11 cellular contexts compared by ENCODE assay signal in the genomic region with DNA sequence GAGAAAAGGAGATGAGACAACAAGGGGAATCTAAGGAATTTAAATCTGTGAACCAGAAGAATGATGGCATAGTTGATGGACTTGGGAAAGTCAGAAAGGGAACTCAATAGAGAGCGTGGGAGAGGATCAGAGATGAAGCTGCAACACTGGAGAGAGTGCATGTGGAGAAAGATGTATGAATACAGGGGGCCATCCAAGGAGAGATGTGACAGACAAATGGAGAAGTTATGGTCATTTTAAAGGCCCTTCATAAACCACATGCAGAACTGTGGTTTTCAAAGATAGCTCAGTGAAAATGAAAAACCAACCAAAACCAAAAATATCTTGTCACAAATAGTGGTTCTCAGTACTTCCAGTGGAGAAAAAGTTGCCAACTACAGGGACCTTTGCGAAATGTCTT.
DNase-seq lines count a peak whose midpoint lies in the region; ATAC-seq and TF ChIP-seq lines count a peak whose summit lies in the region.
"Had no signal": no experiment of that assay in that cellular context is flagged by ENCODE, and none has a peak within 500 bp of the region (broad histone marks: within the 10 kb centered on the region; RNA-seq: fewer than 3 reads in every experiment).

No MANE protein-coding gene starts in this region.

- peaks cover 59% of the 10 kb centered on the region for H3K36me3 Mint-ChIP-seq in activated T-helper 17 cell treated with anti-CD3 and anti-CD28 coated beads, Interleukin-2, amount 50 U/mL, for 72 hours (ENCODE audit: low read depth)

- ATAC-seq in GM18858 (IDR thresholded peaks at IDR 0.05; ENCODE audit: unreplicated experiment) (peak; percentile 87), GM21528 (IDR thresholded peaks at IDR 0.05; ENCODE audit: low FRiP score, unreplicated experiment) (peak; percentile 83), HG03280 (IDR thresholded peaks at IDR 0.05; ENCODE audit: unreplicated experiment) (peak; percentile 89), right lobe of liver (no peak)
- peak; percentile 65 for ATAC-seq in activated T-helper 17 cell treated with anti-CD3 and anti-CD28 coated beads, Interleukin-2, amount 50 U/mL, for 72 hours (replicated peaks)
- ATAC-seq: mucosa of descending colon had no signal

- H3K4me1 Mint-ChIP-seq in activated T-helper 17 cell treated with anti-CD3 and anti-CD28 coated beads, Interleukin-2, amount 50 U/mL, for 72 hours = peaks cover 23% of the 10 kb centered on the region

- no peaks in the 10 kb centered on the region for H3K27me3 Mint-ChIP-seq in activated T-helper 17 cell treated with anti-CD3 and anti-CD28 coated beads, Interleukin-2, amount 50 U/mL, for 72 hours

- H3K9me3 ChIP-seq in right lobe of liver = no peaks in the 10 kb centered on the region
- H3K9me3 ChIP-seq: mucosa of descending colon had no signal

- TF ChIP-seq CTCF in right lobe of liver (IDR thresholded peaks at IDR 0.05) = no peak

- 81% methylated on average over 2 of the region's 2 CpGs for WGBS in right lobe of liver (ENCODE audit: insufficient coverage, low coverage, low lambda C conversion rate, missing lambda C conversion rate)

- H3K4me3 ChIP-seq in right lobe of liver = no peak overlapping the region
- H3K4me3 ChIP-seq: mucosa of descending colon had no signal

- no peaks in the 10 kb centered on the region for H3K4me1 ChIP-seq in right lobe of liver

- no peak overlapping the region for H3K27ac ChIP-seq in right lobe of liver

- no peak overlapping the region for H3K4me3 Mint-ChIP-seq in activated T-helper 17 cell treated with anti-CD3 and anti-CD28 coated beads, Interleukin-2, amount 50 U/mL, for 72 hours

- peaks cover 5% of the 10 kb centered on the region for H3K9me3 Mint-ChIP-seq in activated T-helper 17 cell treated with anti-CD3 and anti-CD28 coated beads, Interleukin-2, amount 50 U/mL, for 72 hours

- H3K27me3 ChIP-seq in right lobe of liver = no peaks in the 10 kb centered on the region

- H3K27ac Mint-ChIP-seq in activated T-helper 17 cell treated with anti-CD3 and anti-CD28 coated beads, Interleukin-2, amount 50 U/mL, for 72 hours = peak overlapping the region; percentile 24

- TF ChIP-seq POLR2A in right lobe of liver (IDR thresholded peaks at IDR 0.05) = no peak

- no peak for DNase-seq in SHP77 treated with DMSO at 0.1 percent for 48 hours (lab: John Stamatoyannopoulos, UW)
- DNase-seq in AG08395 (ENCODE audit: low spot score) = no peak
- no peak for DNase-seq in right lobe of liver
- no peak for DNase-seq in NCI-H1417 (lab: John Stamatoyannopoulos, UW)
- DNase-seq: activated CD4-positive, alpha-beta T cell treated with anti-CD3 and anti-CD28 coated beads for 1 hour; EL; mucosa of descending colon had no signal

- intact Hi-C loops in right lobe of liver (cut with DNase I) = loop anchor here in 1 of 2 donors (10.0 kb wide), 1 partner anchor 316 kb away; no protein-coding TSS in a partner anchor

- H3K36me3 ChIP-seq in right lobe of liver = no peaks in the 10 kb centered on the region

Comparison
In these comparisons a context has a peak if more than half of its experiments do, and no peak if none do; other contexts are left out.
1. ATAC-seq: peak in GM18858 (single experiment), GM21528 (single experiment), HG03280 (single experiment) and activated T-helper 17 cell treated with anti-CD3 and anti-CD28 coated beads, Interleukin-2, amount 50 U/mL, for 72 hours (single experiment); none in right lobe of liver (0 of 4).